Comparison of ENCODE assay signal across 24 cellular contexts in genomic region chr21:41825216-41825615, GRCh38. TPM values are rescaled to one million over a fixed set of nuclear protein-coding genes. Genes with fewer than 3 reads are reported as not detected.
DNase-seq lines count a peak whose midpoint lies in the region; ATAC-seq and TF ChIP-seq lines count a peak whose summit lies in the region.
"Had no signal": no experiment of that assay in that cellular context is flagged by ENCODE, and none has a peak within 500 bp of the region (broad histone marks: within the 10 kb centered on the region; RNA-seq: fewer than 3 reads in every experiment).

No MANE protein-coding gene starts in this region.

- POLR2A ChIA-PET in PC-3 (lab: Charles Lee; ENCODE audit: unreplicated experiment): no interaction called here

- no peak overlapping the region for H3K4me2 ChIP-seq in PC-3 (ENCODE audit: low read length)

- H3K4me3 ChIP-seq in PC-3 (ENCODE audit: low read length): no peak overlapping the region
- H3K4me3 ChIP-seq: HAP-1 had no signal

- BruUV-seq in PC-3 (replicated peaks; lab: Mats Ljungman, UMichigan): no TSS peak

- no peaks in the 10 kb centered on the region for H3K9me3 ChIP-seq in PC-3 (ENCODE audit: low read length)
- H3K9me3 ChIP-seq: BE2C, HAP-1 had no signal

- no peaks in the 10 kb centered on the region for H4K20me1 ChIP-seq in PC-3 (ENCODE audit: low read length)

- intact Hi-C loops in Right ventricle myocardium superior (cut with DNase I): no loop called here
- intact Hi-C loops in left ventricle myocardium superior (cut with micrococcal nuclease): no loop called here
- intact Hi-C loops in PC-3 (cut with micrococcal nuclease): no loop called here

- no peaks in the 10 kb centered on the region for H3K9me2 ChIP-seq in PC-3 (replicated peaks; ENCODE audit: low read length)

- H2AFZ ChIP-seq in PC-3 (ENCODE audit: low read length): no peak overlapping the region

- CTCF ChIA-PET in PC-3 (lab: Charles Lee): no interaction called here

- H3K36me3 ChIP-seq in PC-3 (ENCODE audit: low read depth, low read length): no peaks in the 10 kb centered on the region; the same call in 1 of the 2 replicates
- H3K36me3 ChIP-seq: BE2C, HAP-1 had no signal

- no peaks in the 10 kb centered on the region for H3K79me2 ChIP-seq in PC-3 (ENCODE audit: low read length)

- ATAC-seq in Right ventricle myocardium superior (ENCODE audit: poor library complexity) (no peak), left ventricle myocardium superior (no peak), GM19328 (IDR thresholded peaks at IDR 0.05; ENCODE audit: unreplicated experiment) (no peak), PC-3 (no peak)
- ATAC-seq: T-cell had no signal

- no peaks in the 10 kb centered on the region for H3F3A ChIP-seq in PC-3 (ENCODE audit: low read length, unreplicated experiment)

- H3K4me1 ChIP-seq in PC-3 (ENCODE audit: insufficient read depth, low read length): peaks cover 5% of the 10 kb centered on the region; the same call in 1 of the 2 replicates
- H3K4me1 ChIP-seq: BE2C, HAP-1 had no signal

- DNase-seq in DMS53 (lab: John Stamatoyannopoulos, UW) (peak; percentile 14), DMS53 treated with DMSO at 0.1 percent for 48 hours (lab: John Stamatoyannopoulos, UW; ENCODE audit: unreplicated experiment) (no peak), Right ventricle myocardium superior (peak; percentile 23), left ventricle myocardium superior (no peak), mesenteric fat pad (ENCODE audit: low spot score) (peak; percentile 84), PC-3 (no peak)
- DNase-seq: BE2C, DMS153, GOT3, HFFc6, KBM-7, NCI-H1694, NCI-H2081 treated with DMSO at 0.1 percent for 48 hours, NCI-H2227 treated with DMSO at 0.1 percent for 48 hours, NCI-H524 treated with DMSO at 0.1 percent for 48 hours, NCI-H774, RPMI8226, SHP77, T-cell had no signal

- no peak overlapping the region for H3K27ac ChIP-seq in PC-3 (ENCODE audit: low read length)
- H3K27ac ChIP-seq: 22Rv1 had no signal

- TF ChIP-seq CTCF in PC-3 (conservative IDR thresholded peaks at IDR 0.05; ENCODE audit: low read depth, low read length): no peak

- no peak overlapping the region for H3K9ac ChIP-seq in PC-3 (ENCODE audit: low read length)

- H3K27me3 ChIP-seq in PC-3 (ENCODE audit: low read length): no peaks in the 10 kb centered on the region
- H3K27me3 ChIP-seq: BE2C had no signal

RNA-seq across cellular contexts. Expression of gene PRDM15, which starts 53.9 kb away (rescaled TPM):
- total RNA-seq in Right ventricle myocardium superior: 3.8 TPM
- total RNA-seq in left ventricle myocardium superior: 3.7 TPM
- 8.0 TPM for total RNA-seq in mesenteric fat pad
- 13.4 and 16.8 TPM in 2 replicates for total RNA-seq in PC-3 (2014; rRNA removed)

RNA-seq across cellular contexts. Expression of gene RIPK4, which starts 58.4 kb away (rescaled TPM):
- total RNA-seq in Right ventricle myocardium superior (0.08 TPM), left ventricle myocardium superior (0.17 TPM), mesenteric fat pad (not detected), PC-3 (2014; rRNA removed) (252 and 333 TPM in 2 replicates)
- total RNA-seq: G401, LHCN-M2 had no signal

Comparison
In these comparisons a context has a peak if more than half of its experiments do, and no peak if none do; other contexts are left out.
1. DNase-seq: peak in DMS53 (single experiment), Right ventricle myocardium superior (single experiment) and mesenteric fat pad (single experiment); none in DMS53 treated with DMSO at 0.1 percent for 48 hours (single experiment), left ventricle myocardium superior (single experiment) and PC-3 (single experiment).
2. RNA of gene RIPK4, which starts 58.4 kb away (total RNA-seq): 252 to 333 TPM in PC-3; 0.17 TPM in left ventricle myocardium superior (single experiment), 0.08 TPM in Right ventricle myocardium superior (single experiment) and not detected in mesenteric fat pad (single experiment); every median in the first group is over 100 times any median in the second.